ENCODE assay signal across 12 cellular contexts in genomic region chr19:1441022-1441426, GRCh38. TPM values are rescaled to one million over a fixed set of nuclear protein-coding genes. Genes with fewer than 3 reads are reported as not detected.
DNase-seq lines count a peak whose midpoint lies in the region; ATAC-seq and TF ChIP-seq lines count a peak whose summit lies in the region.
"Had no signal": no experiment of that assay in that cellular context is flagged by ENCODE, and none has a peak within 500 bp of the region (broad histone marks: within the 10 kb centered on the region; RNA-seq: fewer than 3 reads in every experiment).

No MANE protein-coding gene starts in this region.

- BruUV-seq in PC-3 (replicated peaks; lab: Mats Ljungman, UMichigan) = no TSS peak

- H3K36me3 ChIP-seq in PC-3 (ENCODE audit: low read depth, low read length) (peaks cover 30% of the 10 kb centered on the region), skeletal muscle satellite cell (ENCODE audit: insufficient read depth, low read length) (peaks cover 44% of the 10 kb centered on the region), hepatocyte (replicated peaks; ENCODE audit: insufficient read depth, low read depth) (no peaks in the 10 kb centered on the region)

- peaks cover 6% of the 10 kb centered on the region for H3F3A ChIP-seq in PC-3 (ENCODE audit: low read length, unreplicated experiment)

- CTCF ChIA-PET in activated naive CD4-positive, alpha-beta T cell treated with anti-CD3 and anti-CD28 coated beads for 36 hours (lab: Charles Lee) = interaction anchor here (0.6 to 0.8 kb wide), 2 partner anchors 28 to 692 kb away, joined by 3 read pairs; no protein-coding TSS in a partner anchor
- CTCF ChIA-PET in PC-3 (lab: Charles Lee) = no interaction called here

- H3K4me3 Mint-ChIP-seq in activated naive CD4-positive, alpha-beta T cell treated with anti-CD3 and anti-CD28 coated beads for 36 hours = peak overlapping the region; percentile 98
- H3K4me3 Mint-ChIP-seq in chondrocyte (ENCODE audit: unreplicated experiment) = peak overlapping the region; percentile 48

- H3K9ac ChIP-seq in PC-3 (ENCODE audit: low read length) (no peak overlapping the region), skeletal muscle satellite cell (ENCODE audit: low read depth, low read length) (peak overlapping the region; percentile 29)

- POLR2A ChIA-PET in PC-3 (lab: Charles Lee; ENCODE audit: unreplicated experiment) = no interaction called here

- peaks cover 3% of the 10 kb centered on the region for H3K27me3 Mint-ChIP-seq in activated naive CD4-positive, alpha-beta T cell treated with anti-CD3 and anti-CD28 coated beads for 36 hours (ENCODE audit: low read depth)
- H3K27me3 Mint-ChIP-seq in chondrocyte (ENCODE audit: low read depth) = no peaks in the 10 kb centered on the region

- H3K27me3 ChIP-seq in PC-3 (ENCODE audit: low read length) = no peaks in the 10 kb centered on the region
- no peaks in the 10 kb centered on the region for H3K27me3 ChIP-seq in skeletal muscle satellite cell (ENCODE audit: control insufficient read depth, insufficient read depth, low read length)
- peaks cover 4% of the 10 kb centered on the region for H3K27me3 ChIP-seq in hepatocyte
- H3K27me3 ChIP-seq: SJCRH30 had no signal

- no peak for DNase-seq in activated naive CD4-positive, alpha-beta T cell treated with anti-CD3 and anti-CD28 coated beads for 36 hours
- no peak for DNase-seq in activated naive CD4-positive, alpha-beta T cell (lab: John Stamatoyannopoulos, UW)
- DNase-seq in PC-3 (no peak), chondrocyte (ENCODE audit: low spot score) (no peak), hepatocyte (ENCODE audit: low spot score) (no peak)
- DNase-seq: AML-193; effector CD8-positive, alpha-beta T cell; SJCRH30 had no signal

- H3K9me2 ChIP-seq in PC-3 (replicated peaks; ENCODE audit: low read length) = no peaks in the 10 kb centered on the region
- H3K9me2 ChIP-seq in hepatocyte (replicated peaks; ENCODE audit: insufficient read depth) = no peaks in the 10 kb centered on the region

- peaks cover 37% of the 10 kb centered on the region for H3K79me2 ChIP-seq in PC-3 (ENCODE audit: low read length)
- H3K79me2 ChIP-seq in hepatocyte = peaks cover 28% of the 10 kb centered on the region

- H4K20me1 ChIP-seq in PC-3 (ENCODE audit: low read length) (peaks cover 31% of the 10 kb centered on the region), hepatocyte (ENCODE audit: insufficient read depth, poor library complexity, severe bottlenecking) (peaks cover 41% of the 10 kb centered on the region)

- H3K4me1 ChIP-seq in PC-3 (ENCODE audit: insufficient read depth, low read length) = peaks cover 19% of the 10 kb centered on the region
- H3K4me1 ChIP-seq in skeletal muscle satellite cell (ENCODE audit: control insufficient read depth, insufficient read depth, low read length) = peaks cover 30% of the 10 kb centered on the region
- peaks cover 19% of the 10 kb centered on the region for H3K4me1 ChIP-seq in hepatocyte (ENCODE audit: insufficient read depth)

- H3K4me3 ChIP-seq in PC-3 (ENCODE audit: low read length) (peak overlapping the region; percentile 78; the same call in 1 of the 2 replicates), skeletal muscle satellite cell (ENCODE audit: low read length) (no peak overlapping the region), hepatocyte (no peak overlapping the region)
- H3K4me3 ChIP-seq: ascending aorta, SJCRH30 had no signal

- no peak for ATAC-seq in PC-3
- no peak for ATAC-seq in HG03135 (IDR thresholded peaks at IDR 0.05; ENCODE audit: unreplicated experiment)
- no peak for ATAC-seq in HG03460 (IDR thresholded peaks at IDR 0.05; ENCODE audit: unreplicated experiment)

- no peaks in the 10 kb centered on the region for H3K9me3 ChIP-seq in PC-3 (ENCODE audit: low read length)
- H3K9me3 ChIP-seq in skeletal muscle satellite cell (replicated peaks; ENCODE audit: low read length) = no peaks in the 10 kb centered on the region
- H3K9me3 ChIP-seq in hepatocyte (ENCODE audit: low read depth) = no peaks in the 10 kb centered on the region
- H3K9me3 ChIP-seq: ascending aorta, SJCRH30 had no signal

- H3K36me3 Mint-ChIP-seq in activated naive CD4-positive, alpha-beta T cell treated with anti-CD3 and anti-CD28 coated beads for 36 hours (ENCODE audit: low read depth) = peaks cover 41% of the 10 kb centered on the region
- peaks cover 13% of the 10 kb centered on the region for H3K36me3 Mint-ChIP-seq in chondrocyte (ENCODE audit: low read depth)

- H3K4me1 Mint-ChIP-seq in activated naive CD4-positive, alpha-beta T cell treated with anti-CD3 and anti-CD28 coated beads for 36 hours (ENCODE audit: low read depth) = peaks cover 48% of the 10 kb centered on the region
- peaks cover 38% of the 10 kb centered on the region for H3K4me1 Mint-ChIP-seq in chondrocyte (ENCODE audit: low read depth)

- H3K4me2 ChIP-seq in PC-3 (ENCODE audit: low read length) (peak overlapping the region; percentile 95; the same call in 1 of the 2 replicates), skeletal muscle satellite cell (ENCODE audit: low read length) (peak overlapping the region; percentile 29), hepatocyte (no peak overlapping the region)

- no peaks in the 10 kb centered on the region for H3K9me3 Mint-ChIP-seq in activated naive CD4-positive, alpha-beta T cell treated with anti-CD3 and anti-CD28 coated beads for 36 hours
- no peaks in the 10 kb centered on the region for H3K9me3 Mint-ChIP-seq in chondrocyte (ENCODE audit: low read depth)

- H3K27ac ChIP-seq in PC-3 (ENCODE audit: low read length) = no peak overlapping the region
- no peak overlapping the region for H3K27ac ChIP-seq in hepatocyte
- H3K27ac ChIP-seq: ascending aorta, SJCRH30 had no signal

- no peak overlapping the region for H3K27ac Mint-ChIP-seq in activated naive CD4-positive, alpha-beta T cell treated with anti-CD3 and anti-CD28 coated beads for 36 hours
- no peak overlapping the region for H3K27ac Mint-ChIP-seq in chondrocyte (ENCODE audit: unreplicated experiment)

- WGBS in hepatocyte (ENCODE audit: low lambda C conversion rate, missing lambda C conversion rate) = 94% methylated on average over 8 of the region's 9 CpGs

- intact Hi-C loops in activated naive CD4-positive, alpha-beta T cell treated with anti-CD3 and anti-CD28 coated beads for 36 hours (cut with micrococcal nuclease) = no loop called here
- intact Hi-C loops in PC-3 (cut with micrococcal nuclease) = no loop called here

- TF ChIP-seq CTCF in PC-3 (conservative IDR thresholded peaks at IDR 0.05; ENCODE audit: low read depth, low read length) (no peak), chondrocyte (IDR thresholded peaks at IDR 0.05) (no peak), hepatocyte (IDR thresholded peaks at IDR 0.05; ENCODE audit: poor library complexity) (no peak)

- H2AFZ ChIP-seq in PC-3 (ENCODE audit: low read length) (no peak overlapping the region), hepatocyte (no peak overlapping the region)

RNA-seq across cellular contexts. Expression of gene RPS15, which starts 2.8 kb away (rescaled TPM):
- 1,000 to 10,000 TPM; 1,902 to 1,906 TPM for total RNA-seq in activated naive CD4-positive, alpha-beta T cell treated with anti-CD3 and anti-CD28 coated beads for 36 hours
- total RNA-seq in PC-3 (2014; rRNA removed) (1,797 and 2,672 TPM in 2 replicates), chondrocyte (614 to 734 TPM (median 636 TPM) in 3 replicates), hepatocyte (1,556 and 1,885 TPM in 2 replicates)
- total RNA-seq in skeletal muscle satellite cell (2012; rRNA removed) = 803 and 928 TPM in 2 replicates
- polyA plus RNA-seq in hepatocyte = 938 and 950 TPM in 2 replicates

RNA-seq across cellular contexts. Expression of gene APC2, which starts 8.9 kb away (rescaled TPM):
- under 1 TPM; 0.07 to 0.12 TPM for total RNA-seq in activated naive CD4-positive, alpha-beta T cell treated with anti-CD3 and anti-CD28 coated beads for 36 hours
- total RNA-seq in PC-3 (2014; rRNA removed) = 0.29 and 1.4 TPM in 2 replicates
- total RNA-seq in chondrocyte = 1.4 to 3.9 TPM (median 3.9 TPM) in 3 replicates
- under 0.01 and 0.51 TPM in 2 replicates for total RNA-seq in skeletal muscle satellite cell (2012; rRNA removed)
- total RNA-seq in hepatocyte = 0.24 and 1.2 TPM in 2 replicates
- polyA plus RNA-seq in hepatocyte = 0.36 and 0.40 TPM in 2 replicates
- total RNA-seq: ascending aorta had no signal

RNA-seq across cellular contexts. Expression of gene DAZAP1, which starts 33.6 kb away (rescaled TPM):
- total RNA-seq in activated naive CD4-positive, alpha-beta T cell treated with anti-CD3 and anti-CD28 coated beads for 36 hours = 100 to 1,000 TPM; 253 to 265 TPM
- total RNA-seq in PC-3 (2014; rRNA removed) (177 and 178 TPM in 2 replicates), chondrocyte (81.1 to 88.0 TPM (median 82.5 TPM) in 3 replicates), hepatocyte (42.4 and 46.8 TPM in 2 replicates)
- 54.8 and 58.5 TPM in 2 replicates for total RNA-seq in skeletal muscle satellite cell (2012; rRNA removed)
- 35.8 and 37.9 TPM in 2 replicates for polyA plus RNA-seq in hepatocyte

RNA-seq across cellular contexts. Expression of gene C19orf25, which starts 38.0 kb away (rescaled TPM):
- 10 to 100 TPM; 17.5 to 20.8 TPM for total RNA-seq in activated naive CD4-positive, alpha-beta T cell treated with anti-CD3 and anti-CD28 coated beads for 36 hours
- total RNA-seq in PC-3 (2014; rRNA removed) (45.0 and 54.9 TPM in 2 replicates), chondrocyte (23.3 to 24.7 TPM (median 24.2 TPM) in 3 replicates), hepatocyte (36.3 and 36.4 TPM in 2 replicates)
- total RNA-seq in skeletal muscle satellite cell (2012; rRNA removed) = 25.3 and 32.4 TPM in 2 replicates
- 43.6 and 65.0 TPM in 2 replicates for polyA plus RNA-seq in hepatocyte

RNA-seq across cellular contexts. Expression of gene GAMT, which starts 39.7 kb away (rescaled TPM):
- total RNA-seq in activated naive CD4-positive, alpha-beta T cell treated with anti-CD3 and anti-CD28 coated beads for 36 hours = 10 to 100 TPM; 23.5 to 25.0 TPM
- total RNA-seq in PC-3 (2014; rRNA removed) = 74.9 and 75.6 TPM in 2 replicates
- total RNA-seq in chondrocyte = 30.1 to 34.3 TPM (median 32.5 TPM) in 3 replicates
- 25.6 and 31.5 TPM in 2 replicates for total RNA-seq in skeletal muscle satellite cell (2012; rRNA removed)
- total RNA-seq in hepatocyte = 121 and 122 TPM in 2 replicates
- polyA plus RNA-seq in hepatocyte = 148 and 170 TPM in 2 replicates
